ENCODE assay signal across 8 cellular contexts in genomic region chr12:64451687-64452558, GRCh38. TPM values are rescaled to one million over a fixed set of nuclear protein-coding genes. Genes with fewer than 3 reads are reported as not detected.
DNase-seq lines count a peak whose midpoint lies in the region; ATAC-seq and TF ChIP-seq lines count a peak whose summit lies in the region.

TSS of gene TBK1 (plus strand) at chr12:64452120. CDS start at chr12:64455871, 3,751 bp downstream.

- H4K20me1 ChIP-seq in OCI-LY1 (ENCODE audit: insufficient read depth, low read length) = no peaks in the 10 kb centered on the region

- no peaks in the 10 kb centered on the region for H3F3A ChIP-seq in OCI-LY1 (ENCODE audit: insufficient read depth, low read length)

- H3K27me3 ChIP-seq in OCI-LY1 (ENCODE audit: insufficient read depth, low read length) (no peaks in the 10 kb centered on the region), mucosa of stomach (ENCODE audit: control insufficient read depth, insufficient read depth, low read length) (no peaks in the 10 kb centered on the region)

- peak; percentile 76 for TF ChIP-seq POLR2A in erythroblast (IDR thresholded peaks at IDR 0.05; ENCODE audit: low read length)

- H3K27ac ChIP-seq in OCI-LY1 (ENCODE audit: low read depth, low read length, poor library complexity, severe bottlenecking) = peak within 1 kb of the TSS; percentile 59

- H3K9ac ChIP-seq in OCI-LY1 (ENCODE audit: low read length) (peak within 1 kb of the TSS; percentile 96), mucosa of stomach (ENCODE audit: low read length) (peak within 1 kb of the TSS; percentile 96)

- H3K4me2 ChIP-seq in OCI-LY1 (ENCODE audit: low read length) = peak within 1 kb of the TSS; percentile 76

- H3K9me3 ChIP-seq in OCI-LY1 (ENCODE audit: low read length) (no peaks in the 10 kb centered on the region), mucosa of stomach (ENCODE audit: control insufficient read depth, low read length) (no peaks in the 10 kb centered on the region)

- H2AFZ ChIP-seq in OCI-LY1 (ENCODE audit: low read length) = no peak within 1 kb of the TSS; the same call in 1 of the 2 replicates

- H3K79me2 ChIP-seq in OCI-LY1 (ENCODE audit: insufficient read depth, low read length) = peaks cover 45% of the 10 kb centered on the region

- no peak for TF ChIP-seq CTCF in OCI-LY1 (IDR thresholded peaks at IDR 0.05; ENCODE audit: low read length)

- H3K4me3 ChIP-seq in OCI-LY1 (ENCODE audit: low read depth, low read length, poor library complexity, severe bottlenecking) (peak within 1 kb of the TSS; percentile 88), mucosa of stomach (ENCODE audit: low read length) (peak within 1 kb of the TSS; percentile 94)

- peak; percentile 81 for ATAC-seq in GM19468 (IDR thresholded peaks at IDR 0.05; ENCODE audit: extremely low read depth, unreplicated experiment)

- H3K36me3 ChIP-seq in OCI-LY1 (ENCODE audit: insufficient read depth, low read length) (peaks cover 20% of the 10 kb centered on the region), mucosa of stomach (ENCODE audit: control insufficient read depth, insufficient read depth, low read length) (no peaks in the 10 kb centered on the region)

- peak; percentile 95 for DNase-seq in Caki2 (ENCODE audit: low read depth)
- DNase-seq in HS-27A (ENCODE audit: low read depth) = peak; percentile 58
- DNase-seq in activated T-cell treated with anti-CD3 and anti-CD28 coated beads for 48 hours (ENCODE audit: low read depth) = peak; percentile 69
- DNase-seq in erythroblast (lab: John Stamatoyannopoulos, UW) = peak; percentile 89 to 91
- DNase-seq in stimulated activated CD8-positive, alpha-beta memory T cell treated with anti-CD3 and anti-CD28 coated beads, Interleukin-7, amount 100 ng/mL, for 24 hours (ENCODE audit: low read depth) = peak; percentile 49

- H3K4me1 ChIP-seq in OCI-LY1 (ENCODE audit: insufficient read depth, low read length, severe bottlenecking) = peaks cover 39% of the 10 kb centered on the region
- no peaks in the 10 kb centered on the region for H3K4me1 ChIP-seq in mucosa of stomach (ENCODE audit: control insufficient read depth, insufficient read depth, low read length)

- in situ Hi-C loops in Caki2 (cut with HindIII; ENCODE audit: low pct_unique_long_range_greater_than_20kb, low sequenced_read_pairs) = no loop called here

- no peaks in the 10 kb centered on the region for H3K9me2 ChIP-seq in OCI-LY1 (ENCODE audit: low read depth, low read length)

RNA-seq across cellular contexts. Expression of gene TBK1, which starts in this region (rescaled TPM):
- total RNA-seq in Caki2 (2014; rRNA removed; shearing (Covaris generic); ENCODE audit: low replicate concordance) = 14.5 and 17.4 TPM in 2 replicates

Comparison
In these comparisons a context has a peak if more than half of its experiments do, and no peak if none do; other contexts are left out.
1. Peak in every context shown above with its lines: DNase-seq, ATAC-seq, H3K4me3 ChIP-seq and H3K27ac ChIP-seq.